ENCODE assay signal across 30 cellular contexts in genomic region chr10:19937989-19938388, GRCh38.
"Had no signal": no experiment of that assay in that cellular context is flagged by ENCODE, and none has a peak within 500 bp of the region (broad histone marks: within the 10 kb centered on the region; RNA-seq: fewer than 3 reads in every experiment).

No MANE protein-coding gene starts in this region.

- H3K9me3 ChIP-seq: left lung, lower lobe of right lung, pancreas, prostate gland, stomach, testis, thyroid gland, transverse colon, upper lobe of left lung, vagina had no signal

- H3K4me1 Mint-ChIP-seq: naive B cell; nephron progenitor cell; stimulated activated naive B cell treated with anti-CD40 and anti-IgM and Interleukin-4, amounts not matched to agents 10 μg/mL and 1 μg/mL and 100 μg/mL, for 72 hours had no signal

- ATAC-seq: left colon; left lung; lower lobe of right lung; pancreas; right cardiac atrium; sciatic nerve; stimulated activated naive B cell treated with anti-CD40 and anti-IgM and Interleukin-4, amounts not matched to agents 10 μg/mL and 1 μg/mL and 100 μg/mL, for 72 hours; stimulated activated naive CD8-positive, alpha-beta T cell treated with anti-CD3 and anti-CD28 coated beads, Interleukin-15, Interleukin-2, amounts not matched to agents 100 U/mL and 50 U/mL, for 24 hours had no signal

- H3K27ac ChIP-seq: left lung, lower lobe of right lung, pancreas, prostate gland, skin epidermis, stomach, testis, thyroid gland, transverse colon, upper lobe of left lung, vagina had no signal

- H3K36me3 Mint-ChIP-seq: naive B cell; natural killer cell; stimulated activated naive B cell treated with anti-CD40 and anti-IgM and Interleukin-4, amounts not matched to agents 10 μg/mL and 1 μg/mL and 100 μg/mL, for 72 hours had no signal

- H3K4me3 ChIP-seq: left lung, lower lobe of right lung, pancreas, prostate gland, skin epidermis, stomach, testis, thyroid gland, transverse colon, upper lobe of left lung, vagina had no signal

- H3K27ac Mint-ChIP-seq: immature natural killer cell; mesothelial cell of epicardium; naive B cell; natural killer cell; nephron progenitor cell; stimulated activated naive B cell treated with anti-CD40 and anti-IgM and Interleukin-4, amounts not matched to agents 10 μg/mL and 1 μg/mL and 100 μg/mL, for 72 hours had no signal

- H3K4me1 ChIP-seq: pancreas, prostate gland, stomach, thyroid gland, upper lobe of left lung had no signal

- DNase-seq: immature natural killer cell; kidney; left colon; left lung; lower lobe of right lung; mammary epithelial cell; mesenchymal stem cell; naive B cell; natural killer cell; nephron progenitor cell; pancreas; posterior cingulate gyrus; retina; right cardiac atrium; stimulated activated CD4-positive, alpha-beta T cell treated with anti-CD3 and anti-CD28 coated beads, Interleukin-12 subunit alpha, Interleukin-12 subunit beta, amount 100 ng/mL, for 4 hours; stimulated activated CD4-positive, alpha-beta T cell treated with anti-CD3 and anti-CD28 coated beads, Interleukin-15, amount 100 ng/mL, for 24 hours; stimulated activated CD4-positive, alpha-beta T cell treated with anti-CD3 and anti-CD28 coated beads, Interleukin-2, amount 100 ng/mL, for 24 hours; stimulated activated CD4-positive, alpha-beta T cell treated with anti-CD3 and anti-CD28 coated beads, Interleukin-4, amount 100 ng/mL, for 1 hour; stimulated activated naive B cell treated with anti-CD40 and anti-IgM and Interleukin-4, amounts not matched to agents 10 μg/mL and 1 μg/mL and 100 μg/mL, for 72 hours; stimulated activated naive CD8-positive, alpha-beta T cell treated with anti-CD3 and anti-CD28 coated beads, Interleukin-15, Interleukin-2, amounts not matched to agents 100 U/mL and 50 U/mL, for 24 hours; stomach; testis; thyroid gland; transverse colon; upper lobe of left lung had no signal

- H3K36me3 ChIP-seq: left lung, lower lobe of right lung, pancreas, prostate gland, stomach, thyroid gland, transverse colon, upper lobe of left lung, vagina had no signal

- H3K9me3 Mint-ChIP-seq: immature natural killer cell, natural killer cell had no signal

- H3K27me3 Mint-ChIP-seq: naive B cell; stimulated activated naive B cell treated with anti-CD40 and anti-IgM and Interleukin-4, amounts not matched to agents 10 μg/mL and 1 μg/mL and 100 μg/mL, for 72 hours had no signal

- H3K27me3 ChIP-seq: left lung, pancreas, stomach, testis, thyroid gland, transverse colon, upper lobe of left lung, vagina had no signal

- H3K4me3 Mint-ChIP-seq: immature natural killer cell; mesothelial cell of epicardium; naive B cell; natural killer cell; nephron progenitor cell; stimulated activated naive B cell treated with anti-CD40 and anti-IgM and Interleukin-4, amounts not matched to agents 10 μg/mL and 1 μg/mL and 100 μg/mL, for 72 hours had no signal
